Comparison of ENCODE assay signal across 27 cellular contexts in genomic region chrX:64342811-64343210, GRCh38. TPM values are rescaled to one million over a fixed set of nuclear protein-coding genes. Genes with fewer than 3 reads are reported as not detected.
"Had no signal": no experiment of that assay in that cellular context is flagged by ENCODE, and none has a peak within 500 bp of the region (broad histone marks: within the 10 kb centered on the region; RNA-seq: fewer than 3 reads in every experiment).

No MANE protein-coding gene starts in this region.

- DNase-seq: colonic mucosa; cortex of kidney; effector CD8-positive, alpha-beta T cell; effector memory CD8-positive, alpha-beta T cell; endodermal cell; erythroblast; esophagus squamous epithelium; foreskin fibroblast; foreskin melanocyte; gastrocnemius medialis; glutamatergic neuron; head of caudate nucleus; heart right ventricle; hippocampal formation; left cardiac atrium; left lung; left ventricle myocardium superior; lower lobe of right lung; mesenchymal stem cell; mucosa of descending colon; naive B cell had no signal

- H3K4me1 ChIP-seq: colonic mucosa, esophagus squamous epithelium, gastrocnemius medialis, heart right ventricle, left lung, lower lobe of right lung had no signal

- H3K4me3 ChIP-seq: colonic mucosa, esophagus squamous epithelium, gastrocnemius medialis, heart right ventricle, left lung, lower lobe of right lung, mucosa of descending colon had no signal

- ATAC-seq: effector memory CD8-positive, alpha-beta T cell; esophagus mucosa; gastrocnemius medialis; heart right ventricle; left cardiac atrium; left lung; left ventricle myocardium superior; lower lobe of right lung; mucosa of descending colon had no signal

- H3K27me3 ChIP-seq: colonic mucosa, esophagus squamous epithelium, gastrocnemius medialis, heart right ventricle, left lung had no signal

- FAIRE-seq: endometrium, islet of Langerhans, keratinocyte had no signal

- H3K9me3 ChIP-seq: colonic mucosa, esophagus squamous epithelium, gastrocnemius medialis, heart right ventricle, left lung, lower lobe of right lung, mucosa of descending colon had no signal

- H3K36me3 ChIP-seq: colonic mucosa, gastrocnemius medialis, left lung, lower lobe of right lung had no signal

- H3K27ac ChIP-seq: colonic mucosa, epithelial cell of prostate, esophagus squamous epithelium, gastrocnemius medialis, heart right ventricle, left lung, lower lobe of right lung had no signal

RNA-seq across cellular contexts. Expression of gene MTMR8, which starts 52.4 kb away (rescaled TPM):
- total RNA-seq: myocyte had no signal
